ENCODE assay signal across 1 cellular context in the genomic region with DNA sequence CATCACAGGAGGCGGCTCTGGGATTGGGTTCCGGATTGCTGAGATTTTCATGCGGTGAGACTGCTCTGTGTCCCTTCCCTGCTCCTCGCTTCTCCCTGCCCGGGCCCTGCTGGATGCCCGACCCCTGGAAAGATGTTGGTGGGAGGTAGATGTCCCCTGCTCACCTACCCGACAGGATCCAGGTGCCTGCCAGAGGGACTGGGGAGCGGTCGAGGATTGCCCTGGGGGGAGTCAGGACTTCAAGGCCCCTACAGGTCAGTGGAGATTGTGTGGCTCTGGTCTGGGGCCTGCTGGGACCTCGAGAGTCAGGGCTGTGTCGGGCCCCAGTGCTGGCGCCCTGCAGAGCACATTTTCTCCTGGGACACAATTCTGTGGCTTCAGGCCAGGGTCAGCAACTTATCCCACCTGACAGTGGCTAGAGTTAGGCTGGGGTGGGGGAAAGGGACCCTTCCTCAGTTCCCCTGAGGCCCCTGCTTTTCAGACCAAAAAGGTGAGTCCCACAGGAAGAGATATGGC.
TF ChIP-seq lines count a peak whose summit lies in the region.

No MANE protein-coding gene starts in this region.

TF ChIP-seq in HepG2, 621 proteins besides CTCF, POLR2A, EP300 and RAD21 (continued from another document):
- TF ChIP-seq RBM22 (optimal IDR thresholded peaks at IDR 0.05; ENCODE audit: low read length): no peak
- TF ChIP-seq ZNF354B (CRISPR knock-in tag; IDR thresholded peaks at IDR 0.05): no peak
- no peak for TF ChIP-seq ZNF253 (CRISPR knock-in tag; IDR thresholded peaks at IDR 0.05; ENCODE audit: borderline replicate concordance)
- TF ChIP-seq, protein P1, sequence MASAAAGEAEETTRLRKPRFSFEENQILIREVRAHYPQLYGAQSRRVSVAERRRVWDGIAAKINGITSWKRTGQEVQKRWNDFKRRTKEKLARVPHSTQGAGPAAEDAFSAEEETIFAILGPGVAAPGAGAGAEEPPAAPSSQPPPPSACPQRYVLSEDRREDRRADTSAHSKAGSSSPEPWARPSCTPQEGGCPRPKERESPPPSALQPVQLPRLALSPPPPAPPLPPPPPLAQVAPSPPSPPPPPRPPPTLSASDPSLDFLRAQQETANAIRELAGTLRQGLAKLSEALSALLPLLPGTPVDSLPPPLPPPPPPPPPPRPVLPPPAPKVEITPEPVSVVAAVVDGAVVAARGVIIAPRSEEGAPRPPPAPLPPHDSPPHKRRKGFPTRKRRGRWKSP (CRISPR knock-in tag; IDR thresholded peaks at IDR 0.05): peak; percentile 56; the same call in 1 of the 2 replicates
- no peak for TF ChIP-seq NONO (IDR thresholded peaks at IDR 0.05)
- no peak for TF ChIP-seq NONO (CRISPR knock-in tag; conservative IDR thresholded peaks at IDR 0.05)
- TF ChIP-seq, protein P2, sequence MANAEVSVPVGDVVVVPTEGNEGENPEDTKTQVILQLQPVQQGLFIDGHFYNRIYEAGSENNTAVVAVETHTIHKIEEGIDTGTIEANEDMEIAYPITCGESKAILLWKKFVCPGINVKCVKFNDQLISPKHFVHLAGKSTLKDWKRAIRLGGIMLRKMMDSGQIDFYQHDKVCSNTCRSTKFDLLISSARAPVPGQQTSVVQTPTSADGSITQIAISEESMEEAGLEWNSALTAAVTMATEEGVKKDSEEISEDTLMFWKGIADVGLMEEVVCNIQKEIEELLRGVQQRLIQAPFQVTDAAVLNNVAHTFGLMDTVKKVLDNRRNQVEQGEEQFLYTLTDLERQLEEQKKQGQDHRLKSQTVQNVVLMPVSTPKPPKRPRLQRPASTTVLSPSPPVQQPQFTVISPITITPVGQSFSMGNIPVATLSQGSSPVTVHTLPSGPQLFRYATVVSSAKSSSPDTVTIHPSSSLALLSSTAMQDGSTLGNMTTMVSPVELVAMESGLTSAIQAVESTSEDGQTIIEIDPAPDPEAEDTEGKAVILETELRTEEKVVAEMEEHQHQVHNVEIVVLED (CRISPR knock-in tag; IDR thresholded peaks at IDR 0.05; ENCODE audit: borderline replicate concordance): no peak
- TF ChIP-seq PHF8 (CRISPR knock-in tag; IDR thresholded peaks at IDR 0.05): peak; percentile 21; the same call in 1 of the 2 replicates
- no peak for TF ChIP-seq HNRNPUL1 (IDR thresholded peaks at IDR 0.05; ENCODE audit: low read depth, low read length)
- no peak for TF ChIP-seq ZFAT (CRISPR knock-in tag; conservative IDR thresholded peaks at IDR 0.05)
- TF ChIP-seq POLR2G (IDR thresholded peaks at IDR 0.05; ENCODE audit: low read depth, low read length): no peak
- TF ChIP-seq ZFY (CRISPR knock-in tag; IDR thresholded peaks at IDR 0.05): peak; percentile 46; the same call in 1 of the 2 replicates
- TF ChIP-seq ZNF713 (CRISPR knock-in tag; IDR thresholded peaks at IDR 0.05): no peak
- TF ChIP-seq, protein P3, sequence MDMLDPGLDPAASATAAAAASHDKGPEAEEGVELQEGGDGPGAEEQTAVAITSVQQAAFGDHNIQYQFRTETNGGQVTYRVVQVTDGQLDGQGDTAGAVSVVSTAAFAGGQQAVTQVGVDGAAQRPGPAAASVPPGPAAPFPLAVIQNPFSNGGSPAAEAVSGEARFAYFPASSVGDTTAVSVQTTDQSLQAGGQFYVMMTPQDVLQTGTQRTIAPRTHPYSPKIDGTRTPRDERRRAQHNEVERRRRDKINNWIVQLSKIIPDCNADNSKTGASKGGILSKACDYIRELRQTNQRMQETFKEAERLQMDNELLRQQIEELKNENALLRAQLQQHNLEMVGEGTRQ (IDR thresholded peaks at IDR 0.05; ENCODE audit: low read depth, low read length): no peak
- TF ChIP-seq, protein P3 (CRISPR knock-in tag; IDR thresholded peaks at IDR 0.05; ENCODE audit: borderline replicate concordance): no peak
- peak; percentile 61; the same call in 1 of the 2 replicates for TF ChIP-seq KDM5B (CRISPR knock-in tag; IDR thresholded peaks at IDR 0.05; ENCODE audit: borderline replicate concordance)
- no peak for TF ChIP-seq JUNB (CRISPR knock-in tag; IDR thresholded peaks at IDR 0.05; ENCODE audit: borderline replicate concordance)
- no peak for TF ChIP-seq ELF4 (CRISPR knock-in tag; IDR thresholded peaks at IDR 0.05; ENCODE audit: borderline replicate concordance)
- TF ChIP-seq, protein P4, sequence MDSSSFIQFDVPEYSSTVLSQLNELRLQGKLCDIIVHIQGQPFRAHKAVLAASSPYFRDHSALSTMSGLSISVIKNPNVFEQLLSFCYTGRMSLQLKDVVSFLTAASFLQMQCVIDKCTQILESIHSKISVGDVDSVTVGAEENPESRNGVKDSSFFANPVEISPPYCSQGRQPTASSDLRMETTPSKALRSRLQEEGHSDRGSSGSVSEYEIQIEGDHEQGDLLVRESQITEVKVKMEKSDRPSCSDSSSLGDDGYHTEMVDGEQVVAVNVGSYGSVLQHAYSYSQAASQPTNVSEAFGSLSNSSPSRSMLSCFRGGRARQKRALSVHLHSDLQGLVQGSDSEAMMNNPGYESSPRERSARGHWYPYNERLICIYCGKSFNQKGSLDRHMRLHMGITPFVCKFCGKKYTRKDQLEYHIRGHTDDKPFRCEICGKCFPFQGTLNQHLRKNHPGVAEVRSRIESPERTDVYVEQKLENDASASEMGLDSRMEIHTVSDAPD (CRISPR knock-in tag; IDR thresholded peaks at IDR 0.05): 0 out of 2 replicates have a peak, but pooled peaks have one; percentile 9
- TF ChIP-seq, protein P5, sequence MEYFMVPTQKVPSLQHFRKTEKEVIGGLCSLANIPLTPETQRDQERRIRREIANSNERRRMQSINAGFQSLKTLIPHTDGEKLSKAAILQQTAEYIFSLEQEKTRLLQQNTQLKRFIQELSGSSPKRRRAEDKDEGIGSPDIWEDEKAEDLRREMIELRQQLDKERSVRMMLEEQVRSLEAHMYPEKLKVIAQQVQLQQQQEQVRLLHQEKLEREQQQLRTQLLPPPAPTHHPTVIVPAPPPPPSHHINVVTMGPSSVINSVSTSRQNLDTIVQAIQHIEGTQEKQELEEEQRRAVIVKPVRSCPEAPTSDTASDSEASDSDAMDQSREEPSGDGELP (IDR thresholded peaks at IDR 0.05; ENCODE audit: borderline replicate concordance, low read depth): no peak
- peak; percentile 81 for TF ChIP-seq GFI1 (CRISPR knock-in tag; IDR thresholded peaks at IDR 0.05; ENCODE audit: borderline replicate concordance)
- TF ChIP-seq, protein P6, sequence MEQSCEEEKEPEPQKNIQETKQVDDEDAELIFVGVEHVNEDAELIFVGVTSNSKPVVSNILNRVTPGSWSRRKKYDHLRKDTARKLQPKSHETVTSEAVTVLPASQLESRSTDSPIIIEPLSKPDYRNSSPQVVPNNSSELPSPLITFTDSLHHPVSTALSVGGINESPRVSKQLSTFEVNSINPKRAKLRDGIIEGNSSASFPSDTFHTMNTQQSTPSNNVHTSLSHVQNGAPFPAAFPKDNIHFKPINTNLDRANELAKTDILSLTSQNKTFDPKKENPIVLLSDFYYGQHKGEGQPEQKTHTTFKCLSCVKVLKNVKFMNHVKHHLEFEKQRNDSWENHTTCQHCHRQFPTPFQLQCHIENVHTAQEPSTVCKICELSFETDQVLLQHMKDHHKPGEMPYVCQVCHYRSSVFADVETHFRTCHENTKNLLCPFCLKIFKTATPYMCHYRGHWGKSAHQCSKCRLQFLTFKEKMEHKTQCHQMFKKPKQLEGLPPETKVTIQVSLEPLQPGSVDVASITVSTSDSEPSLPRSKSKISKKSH (CRISPR knock-in tag; IDR thresholded peaks at IDR 0.05; ENCODE audit: borderline replicate concordance): 0 out of 2 replicates have a peak, but pooled peaks have one; percentile 17
- TF ChIP-seq ZNF678 (CRISPR knock-in tag; IDR thresholded peaks at IDR 0.05): no peak
- TF ChIP-seq FOXC1 (CRISPR knock-in tag; IDR thresholded peaks at IDR 0.05; ENCODE audit: borderline replicate concordance): 0 out of 2 replicates have a peak, but pooled peaks have one; percentile 52
- 0 out of 2 replicates have a peak, but pooled peaks have one; percentile 22 for TF ChIP-seq AHR (CRISPR knock-in tag; IDR thresholded peaks at IDR 0.05)
- TF ChIP-seq ZNF839 (CRISPR knock-in tag; IDR thresholded peaks at IDR 0.05; ENCODE audit: borderline replicate concordance): no peak
- TF ChIP-seq TEAD2 (CRISPR knock-in tag; IDR thresholded peaks at IDR 0.05): no peak
- TF ChIP-seq ZFP82 (CRISPR knock-in tag; IDR thresholded peaks at IDR 0.05; ENCODE audit: borderline replicate concordance): no peak
- TF ChIP-seq NCOA1 (CRISPR knock-in tag; IDR thresholded peaks at IDR 0.05): no peak
- peak; percentile 66; the same call in 1 of the 2 replicates for TF ChIP-seq ZNF501 (CRISPR knock-in tag; IDR thresholded peaks at IDR 0.05)
- TF ChIP-seq, protein P7, sequence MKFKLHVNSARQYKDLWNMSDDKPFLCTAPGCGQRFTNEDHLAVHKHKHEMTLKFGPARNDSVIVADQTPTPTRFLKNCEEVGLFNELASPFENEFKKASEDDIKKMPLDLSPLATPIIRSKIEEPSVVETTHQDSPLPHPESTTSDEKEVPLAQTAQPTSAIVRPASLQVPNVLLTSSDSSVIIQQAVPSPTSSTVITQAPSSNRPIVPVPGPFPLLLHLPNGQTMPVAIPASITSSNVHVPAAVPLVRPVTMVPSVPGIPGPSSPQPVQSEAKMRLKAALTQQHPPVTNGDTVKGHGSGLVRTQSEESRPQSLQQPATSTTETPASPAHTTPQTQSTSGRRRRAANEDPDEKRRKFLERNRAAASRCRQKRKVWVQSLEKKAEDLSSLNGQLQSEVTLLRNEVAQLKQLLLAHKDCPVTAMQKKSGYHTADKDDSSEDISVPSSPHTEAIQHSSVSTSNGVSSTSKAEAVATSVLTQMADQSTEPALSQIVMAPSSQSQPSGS (CRISPR knock-in tag; IDR thresholded peaks at IDR 0.05): no peak
- 0 out of 2 replicates have a peak, but pooled peaks have one; percentile 0 for TF ChIP-seq ZNF335 (CRISPR knock-in tag; IDR thresholded peaks at IDR 0.05)
- TF ChIP-seq ZFX (CRISPR knock-in tag; IDR thresholded peaks at IDR 0.05; ENCODE audit: low read depth): peak; percentile 70
- TF ChIP-seq ZNF460 (CRISPR knock-in tag; IDR thresholded peaks at IDR 0.05; ENCODE audit: borderline replicate concordance): no peak; the same call in 1 of the 2 replicates
